Comparison of ENCODE assay signal across 8 cellular contexts in the genomic region with DNA sequence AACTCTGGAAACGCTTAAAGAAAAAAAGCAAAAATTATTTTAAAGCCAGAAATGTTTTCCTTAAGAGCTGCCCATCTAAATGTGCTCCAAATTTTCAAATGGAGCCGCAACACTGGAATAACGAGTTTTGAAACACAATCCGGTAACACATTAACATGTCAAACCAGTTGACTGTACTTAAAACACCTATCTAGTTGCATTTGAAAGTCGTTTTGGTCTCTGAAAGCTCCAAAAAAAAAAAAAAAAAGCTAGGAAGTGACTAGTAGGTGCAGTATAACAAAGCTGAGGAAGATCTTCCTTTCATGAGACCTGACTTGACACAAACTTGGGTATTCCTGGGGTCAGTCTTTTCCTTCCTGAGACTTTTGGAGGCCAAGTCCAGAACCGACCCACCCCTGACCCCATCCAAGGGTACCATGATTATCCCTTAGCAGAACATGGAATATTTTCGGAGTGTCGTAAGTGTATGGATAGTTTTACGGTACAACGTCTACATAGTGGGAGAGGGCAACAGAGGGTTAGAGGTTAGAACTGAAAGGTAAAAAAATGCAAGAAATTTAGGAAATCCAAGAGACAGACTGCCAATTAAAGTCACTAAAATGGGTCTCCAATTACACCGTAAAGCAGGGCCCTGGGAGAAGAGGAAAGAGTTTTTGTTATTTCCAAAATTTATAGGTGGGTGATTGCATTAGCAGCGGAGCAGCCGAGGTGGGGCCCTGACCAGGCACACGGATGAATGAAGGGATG. TPM values are rescaled to one million over a fixed set of nuclear protein-coding genes. Genes with fewer than 3 reads are reported as not detected.
DNase-seq lines count a peak whose midpoint lies in the region; ATAC-seq and TF ChIP-seq lines count a peak whose summit lies in the region.

No MANE protein-coding gene starts in this region.

- H3K27ac Mint-ChIP-seq in neural crest cell (ENCODE audit: unreplicated experiment) = no peak overlapping the region

- no peaks in the 10 kb centered on the region for H3K27me3 Mint-ChIP-seq in neural crest cell (ENCODE audit: low read depth)

- H3K27ac ChIP-seq in KOPT-K1 (ENCODE audit: low read depth, low read length, poor library complexity, severe bottlenecking) = peak overlapping the region; percentile 98

- no peaks in the 10 kb centered on the region for H3K9me3 ChIP-seq in KOPT-K1 (ENCODE audit: insufficient read depth, low read length, poor library complexity, severe bottlenecking)

- peaks cover 4% of the 10 kb centered on the region for H3K36me3 Mint-ChIP-seq in neural crest cell (ENCODE audit: low read depth)

- H3K4me3 ChIP-seq in AG09309 (ENCODE audit: control insufficient read depth, low read depth, low read length) = peak overlapping the region; percentile 78

- H3K36me3 ChIP-seq in KOPT-K1 (ENCODE audit: insufficient read depth, low read length) = peaks cover 31% of the 10 kb centered on the region

- H3K9me3 Mint-ChIP-seq in neural crest cell = no peaks in the 10 kb centered on the region

- H3K4me1 Mint-ChIP-seq in neural crest cell = peaks cover 14% of the 10 kb centered on the region

- intact Hi-C loops in sciatic nerve (cut with DNase I) = no loop called here

- TF ChIP-seq CTCF in AG09309 (IDR thresholded peaks at IDR 0.05; ENCODE audit: control insufficient read depth, insufficient read depth, low read depth, low read length, missing control alignments) (no peak), neural crest cell (conservative IDR thresholded peaks at IDR 0.05) (no peak)

- ATAC-seq in GM19372 (IDR thresholded peaks at IDR 0.05; ENCODE audit: low read depth, unreplicated experiment) (peak; percentile 0), sciatic nerve (no peak)

- DNase-seq in AG09309 (ENCODE audit: low read depth) (no peak), cerebellum (ENCODE audit: low spot score) (peak; percentile 5), neural crest cell (ENCODE audit: low read depth, low spot score) (peak; percentile 3), glomerular visceral epithelial cell (ENCODE audit: extremely low spot score) (no peak), sciatic nerve (ENCODE audit: low spot score) (no peak), C1 segment of cervical spinal cord (lab: John Stamatoyannopoulos, UW) (no peak)

- H3K4me3 Mint-ChIP-seq in neural crest cell = no peak overlapping the region

RNA-seq across cellular contexts. Expression of gene CETN3, which starts 0.8 kb away (rescaled TPM):
- total RNA-seq in cerebellum (25.6 TPM), neural crest cell (32.9 and 44.0 TPM in 2 replicates), sciatic nerve (29.7 TPM)

Comparison
In these comparisons a context has a peak if more than half of its experiments do, and no peak if none do; other contexts are left out.
1. DNase-seq: peak in cerebellum (single experiment) and neural crest cell (single experiment); none in AG09309 (single experiment), glomerular visceral epithelial cell (single experiment), sciatic nerve (single experiment) and C1 segment of cervical spinal cord (0 of 14).